19 cellular contexts compared by ENCODE assay signal in genomic region chr10:71391701-71392100, GRCh38.
"Had no signal": no experiment of that assay in that cellular context is flagged by ENCODE, and none has a peak within 500 bp of the region (broad histone marks: within the 10 kb centered on the region; RNA-seq: fewer than 3 reads in every experiment).

No MANE protein-coding gene starts in this region.

- H3K9me3 ChIP-seq: esophagus muscularis mucosa, lower lobe of right lung, pancreas, tibial artery, vagina had no signal

- H3K36me3 Mint-ChIP-seq: activated naive CD8-positive, alpha-beta T cell treated with anti-CD3 and anti-CD28 coated beads for 36 hours; natural killer cell; stimulated activated naive B cell treated with anti-CD40 and anti-IgM and Interleukin-4, amounts not matched to agents 10 μg/mL and 1 μg/mL and 100 μg/mL, for 72 hours had no signal

- H3K27me3 ChIP-seq: pancreas, vagina had no signal

- H3K9me3 Mint-ChIP-seq: activated naive CD8-positive, alpha-beta T cell treated with anti-CD3 and anti-CD28 coated beads for 36 hours; activated T-helper 17 cell treated with anti-CD3 and anti-CD28 coated beads, Interleukin-2, amount 50 U/mL, for 72 hours; natural killer cell; stimulated activated naive B cell treated with anti-CD40 and anti-IgM and Interleukin-4, amounts not matched to agents 10 μg/mL and 1 μg/mL and 100 μg/mL, for 72 hours had no signal

- H3K27ac ChIP-seq: cardiac muscle cell, esophagus muscularis mucosa, lower lobe of right lung, pancreas, tibial artery, vagina had no signal

- H3K4me3 Mint-ChIP-seq: activated naive CD8-positive, alpha-beta T cell treated with anti-CD3 and anti-CD28 coated beads for 36 hours; activated T-helper 17 cell treated with anti-CD3 and anti-CD28 coated beads, Interleukin-2, amount 50 U/mL, for 72 hours; natural killer cell; stimulated activated naive B cell treated with anti-CD40 and anti-IgM and Interleukin-4, amounts not matched to agents 10 μg/mL and 1 μg/mL and 100 μg/mL, for 72 hours had no signal

- FAIRE-seq: pancreas had no signal

- ATAC-seq: activated T-helper 17 cell treated with anti-CD3 and anti-CD28 coated beads, Interleukin-2, amount 50 U/mL, for 72 hours; left cardiac atrium; lower lobe of right lung; natural killer cell; pancreas; stimulated activated naive B cell treated with anti-CD40 and anti-IgM and Interleukin-4, amounts not matched to agents 10 μg/mL and 1 μg/mL and 100 μg/mL, for 72 hours had no signal

- H3K36me3 ChIP-seq: cardiac muscle cell, esophagus muscularis mucosa, lower lobe of right lung, pancreas, tibial artery, vagina had no signal

- H3K4me3 ChIP-seq: cardiac muscle cell, esophagus muscularis mucosa, lower lobe of right lung, pancreas, tibial artery, vagina had no signal

- H3K27ac Mint-ChIP-seq: activated naive CD8-positive, alpha-beta T cell treated with anti-CD3 and anti-CD28 coated beads for 36 hours; activated T-helper 17 cell treated with anti-CD3 and anti-CD28 coated beads, Interleukin-2, amount 50 U/mL, for 72 hours; natural killer cell; stimulated activated naive B cell treated with anti-CD40 and anti-IgM and Interleukin-4, amounts not matched to agents 10 μg/mL and 1 μg/mL and 100 μg/mL, for 72 hours had no signal

- H3K4me1 ChIP-seq: lower lobe of right lung, pancreas, vagina had no signal

- H3K4me1 Mint-ChIP-seq: activated naive CD8-positive, alpha-beta T cell treated with anti-CD3 and anti-CD28 coated beads for 36 hours; activated T-helper 17 cell treated with anti-CD3 and anti-CD28 coated beads, Interleukin-2, amount 50 U/mL, for 72 hours had no signal

- DNase-seq: activated CD4-positive, alpha-beta T cell treated with anti-CD3 and anti-CD28 coated beads, Interleukin-2, amount 50 U/mL, for 4 hours; activated CD4-positive, CD25-positive, alpha-beta regulatory T cell treated with anti-CD3 and anti-CD28 coated beads, Interleukin-2, amount 50 U/mL, for 72 hours; activated naive CD4-positive, alpha-beta T cell; activated naive CD8-positive, alpha-beta T cell treated with anti-CD3 and anti-CD28 coated beads for 36 hours; activated T-cell treated with anti-CD3 and anti-CD28 coated beads, Interleukin-2, amount 50 U/mL, for 1 hour; amniotic stem cell; cortex of kidney; effector CD4-positive, alpha-beta T cell; left cardiac atrium; lower lobe of right lung; natural killer cell; pancreas; stimulated activated naive B cell treated with anti-CD40 and anti-IgM and Interleukin-4, amounts not matched to agents 10 μg/mL and 1 μg/mL and 100 μg/mL, for 72 hours; T1000; tibial artery had no signal
